27 cellular contexts compared by ENCODE assay signal in the genomic region with DNA sequence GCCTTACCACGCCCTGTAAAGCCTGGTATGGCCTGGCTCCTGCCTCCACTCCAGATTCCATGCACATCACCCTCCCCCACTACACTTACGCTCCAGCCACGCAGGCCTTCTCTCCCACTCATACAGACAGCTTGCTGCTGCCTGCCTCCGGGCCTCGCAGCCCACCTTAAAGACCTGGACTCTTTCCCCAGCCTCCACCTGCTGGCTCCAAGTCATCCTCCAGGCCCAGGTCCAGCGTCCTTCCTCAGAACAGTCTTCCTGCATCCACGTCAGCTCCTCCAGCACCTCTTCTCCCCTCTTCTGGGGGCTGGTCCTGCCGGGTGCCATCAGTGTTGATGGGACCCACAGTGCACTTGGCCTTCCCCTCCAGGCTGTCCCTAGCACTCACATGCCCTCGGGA.
A peak's percentile ranks its signal among the peaks of the same experiment; 100 is the strongest.
DNase-seq lines count a peak whose midpoint lies in the region; ATAC-seq and TF ChIP-seq lines count a peak whose summit lies in the region.
"Had no signal": no experiment of that assay in that cellular context is flagged by ENCODE, and none has a peak within 500 bp of the region (broad histone marks: within the 10 kb centered on the region; RNA-seq: fewer than 3 reads in every experiment).

No MANE protein-coding gene starts in this region.

- intact Hi-C loops in activated CD8-positive, alpha-beta T cell treated with anti-CD3 and anti-CD28 coated beads for 36 hours (cut with micrococcal nuclease) = loop anchor here (5.0 kb wide), 1 partner anchor 108 kb away; no protein-coding TSS in a partner anchor

- peak overlapping the region in 4 of 11 experiments; percentile 43 to 82 (median 53); a peak in 5 of 22 replicates for H3K9ac ChIP-seq in BLaER1 treated with 17β-estradiol and CSF1 and Interleukin-3, amounts not matched to agents 10 nM and 100 nM

- H3K27me3 Mint-ChIP-seq in activated CD4-positive, alpha-beta T cell treated with anti-CD3 and anti-CD28 coated beads, Interleukin-2, amount 10 ng/mL, durations not matched to agents 7 days and 5 days = no peaks in the 10 kb centered on the region
- no peaks in the 10 kb centered on the region for H3K27me3 Mint-ChIP-seq in activated CD8-positive, alpha-beta T cell treated with anti-CD3 and anti-CD28 coated beads for 36 hours
- peaks cover 1 to 15% (median 8%) of the 10 kb centered on the region in 3 donors for H3K27me3 Mint-ChIP-seq in immature natural killer cell (ENCODE audit: low read depth in 3 of 3)
- H3K27me3 Mint-ChIP-seq: activated B cell treated with CpG ODN at 0.5 μM for 24 hours had no signal

- no peak for ATAC-seq in activated CD8-positive, alpha-beta T cell treated with anti-CD3 and anti-CD28 coated beads for 36 hours
- no peak for ATAC-seq in GM21447 (IDR thresholded peaks at IDR 0.05; ENCODE audit: unreplicated experiment)
- ATAC-seq in GM18505 (IDR thresholded peaks at IDR 0.05; ENCODE audit: unreplicated experiment) = no peak
- ATAC-seq: esophagus mucosa, foreskin keratinocyte, left lung had no signal

- H3K4me2 ChIP-seq in BLaER1 treated with 17β-estradiol and CSF1 and Interleukin-3, amounts not matched to agents 10 nM and 100 nM = peak overlapping the region in 10 of 11 experiments; percentile 30 to 99 (median 97); a peak in 20 of 22 replicates
- H3K4me2 ChIP-seq: hepatocyte had no signal

- no peak for TF ChIP-seq CTCF in activated CD8-positive, alpha-beta T cell treated with anti-CD3 and anti-CD28 coated beads for 36 hours (IDR thresholded peaks at IDR 0.05)

- peaks cover 74% of the 10 kb centered on the region for H3K36me3 Mint-ChIP-seq in activated CD4-positive, alpha-beta T cell treated with anti-CD3 and anti-CD28 coated beads, Interleukin-2, amount 10 ng/mL, durations not matched to agents 7 days and 5 days (ENCODE audit: low read depth)
- peaks cover 67% of the 10 kb centered on the region for H3K36me3 Mint-ChIP-seq in activated CD8-positive, alpha-beta T cell treated with anti-CD3 and anti-CD28 coated beads for 36 hours (ENCODE audit: low read depth)
- H3K36me3 Mint-ChIP-seq in immature natural killer cell = peaks cover 20 to 56% (median 26%) of the 10 kb centered on the region in 3 donors

- peaks cover 0 to 56% (median 0%) of the 10 kb centered on the region in 11 experiments; a peak in 7 of 22 replicates for H4K20me1 ChIP-seq in BLaER1 treated with 17β-estradiol and CSF1 and Interleukin-3, amounts not matched to agents 10 nM and 100 nM

- no peak overlapping the region for H3K4me3 Mint-ChIP-seq in activated CD4-positive, alpha-beta T cell treated with anti-CD3 and anti-CD28 coated beads, Interleukin-2, amount 10 ng/mL, durations not matched to agents 7 days and 5 days
- H3K4me3 Mint-ChIP-seq in activated CD8-positive, alpha-beta T cell treated with anti-CD3 and anti-CD28 coated beads for 36 hours = no peak overlapping the region
- H3K4me3 Mint-ChIP-seq in immature natural killer cell = peak overlapping the region; percentile 56 to 78 (median 75)
- H3K4me3 Mint-ChIP-seq: activated B cell treated with CpG ODN at 0.5 μM for 24 hours had no signal

- no peaks in the 10 kb centered on the region for H3K9me3 Mint-ChIP-seq in activated CD4-positive, alpha-beta T cell treated with anti-CD3 and anti-CD28 coated beads, Interleukin-2, amount 10 ng/mL, durations not matched to agents 7 days and 5 days
- H3K9me3 Mint-ChIP-seq in activated CD8-positive, alpha-beta T cell treated with anti-CD3 and anti-CD28 coated beads for 36 hours = no peaks in the 10 kb centered on the region
- no peaks in the 10 kb centered on the region for H3K9me3 Mint-ChIP-seq in immature natural killer cell
- H3K9me3 Mint-ChIP-seq: activated B cell treated with CpG ODN at 0.5 μM for 24 hours had no signal

- peak overlapping the region; percentile 70 for H3K27ac Mint-ChIP-seq in activated CD4-positive, alpha-beta T cell treated with anti-CD3 and anti-CD28 coated beads, Interleukin-2, amount 10 ng/mL, durations not matched to agents 7 days and 5 days
- peak overlapping the region; percentile 57 for H3K27ac Mint-ChIP-seq in activated CD8-positive, alpha-beta T cell treated with anti-CD3 and anti-CD28 coated beads for 36 hours
- peak overlapping the region; percentile 74 to 87 (median 82) for H3K27ac Mint-ChIP-seq in immature natural killer cell
- H3K27ac Mint-ChIP-seq: activated B cell treated with CpG ODN at 0.5 μM for 24 hours had no signal

- no peak for TF ChIP-seq POLR2A in GM18505 (IDR thresholded peaks at IDR 0.05; ENCODE audit: borderline replicate concordance, extremely low read depth, insufficient read depth, insufficient read length)

- DNase-seq in activated CD4-positive, alpha-beta T cell treated with anti-CD3 and anti-CD28 coated beads, Interleukin-2, amount 10 ng/mL, durations not matched to agents 7 days and 5 days = no peak
- no peak for DNase-seq in activated CD4-positive, alpha-beta T cell treated with anti-CD3 and anti-CD28 coated beads for 48 hours
- DNase-seq in activated CD8-positive, alpha-beta T cell treated with anti-CD3 and anti-CD28 coated beads for 36 hours = no peak
- DNase-seq in immature natural killer cell = no peak
- DNase-seq in RKO (ENCODE audit: low spot score) = no peak
- DNase-seq: activated B cell treated with CpG ODN at 0.5 μM for 24 hours; activated CD8-positive, alpha-beta memory T cell treated with anti-CD3 and anti-CD28 coated beads for 24 hours; AML-193; amygdala; Calu3; colonic mucosa; foreskin keratinocyte; mesendoderm; NCI-H1092 treated with DMSO at 0.1 percent for 48 hours; NCI-H1930; NCI-H345; NCI-H748 treated with DMSO at 0.1 percent for 48 hours; small intestine; T-helper 9 cell; testis had no signal

- H3K9me3 ChIP-seq in BLaER1 treated with 17β-estradiol and CSF1 and Interleukin-3, amounts not matched to agents 10 nM and 100 nM (replicated peaks in 1 of 11) = peaks cover 0 to 10% (median 8%) of the 10 kb centered on the region in 11 experiments; a peak in 12 of 22 replicates
- H3K9me3 ChIP-seq: breast epithelium, colonic mucosa, left lung, testis had no signal

- H3K4me1 ChIP-seq in BLaER1 treated with 17β-estradiol and CSF1 and Interleukin-3, amounts not matched to agents 10 nM and 100 nM = peaks cover 49 to 100% (median 100%) of the 10 kb centered on the region in 10 experiments
- H3K4me1 ChIP-seq: breast epithelium, colonic mucosa, foreskin keratinocyte, left lung had no signal

- H3K4me1 Mint-ChIP-seq in activated CD4-positive, alpha-beta T cell treated with anti-CD3 and anti-CD28 coated beads, Interleukin-2, amount 10 ng/mL, durations not matched to agents 7 days and 5 days = peaks cover 46% of the 10 kb centered on the region
- peaks cover 44% of the 10 kb centered on the region for H3K4me1 Mint-ChIP-seq in activated CD8-positive, alpha-beta T cell treated with anti-CD3 and anti-CD28 coated beads for 36 hours (ENCODE audit: low read depth)
- H3K4me1 Mint-ChIP-seq in immature natural killer cell = peaks cover 53 to 68% of the 10 kb centered on the region in 2 donors

- CTCF ChIA-PET in activated CD4-positive, alpha-beta T cell treated with anti-CD3 and anti-CD28 coated beads, Interleukin-2, amount 10 ng/mL, durations not matched to agents 7 days and 5 days (lab: Charles Lee) = interaction anchor here (0.8 to 4.9 kb wide), 2 partner anchors 11 to 97 kb away, joined by 3 to 27 read pairs; no protein-coding TSS in a partner anchor
- CTCF ChIA-PET in activated CD8-positive, alpha-beta T cell treated with anti-CD3 and anti-CD28 coated beads for 36 hours (lab: Charles Lee) = interaction anchor here (0.9 to 13.2 kb wide), 5 partner anchors 10 to 152 kb away, joined by 3 to 125 read pairs (median 4); no protein-coding TSS in a partner anchor

- POLR2A ChIA-PET in activated CD4-positive, alpha-beta T cell treated with anti-CD3 and anti-CD28 coated beads, Interleukin-2, amount 10 ng/mL, durations not matched to agents 7 days and 5 days (lab: Charles Lee) = no interaction called here
- POLR2A ChIA-PET in activated CD8-positive, alpha-beta T cell treated with anti-CD3 and anti-CD28 coated beads for 36 hours (lab: Charles Lee) = interaction anchor here (0.6 to 4.0 kb wide), 6 partner anchors 10 to 74 kb away, joined by 3 to 20 read pairs (median 4); a partner anchor contains a TSS

- H3K4me3 ChIP-seq in BLaER1 treated with 17β-estradiol and CSF1 and Interleukin-3, amounts not matched to agents 10 nM and 100 nM = no peak overlapping the region
- H3K4me3 ChIP-seq: breast epithelium, colonic mucosa, hepatocyte, left lung, testis had no signal

- H3K36me3 ChIP-seq in BLaER1 treated with 17β-estradiol and CSF1 and Interleukin-3, amounts not matched to agents 10 nM and 100 nM = peaks cover 4 to 62% (median 36%) of the 10 kb centered on the region in 11 experiments; a peak in 20 of 22 replicates
- H3K36me3 ChIP-seq: breast epithelium, colonic mucosa had no signal

- H3K27ac ChIP-seq in BLaER1 treated with 17β-estradiol and CSF1 and Interleukin-3, amounts not matched to agents 10 nM and 100 nM = peak overlapping the region in 6 of 11 experiments; percentile 35 to 97 (median 96); a peak in 9 of 22 replicates
- H3K27ac ChIP-seq: breast epithelium, colonic mucosa, foreskin keratinocyte, hepatocyte, left lung, testis had no signal

- H3K27me3 ChIP-seq in BLaER1 treated with 17β-estradiol and CSF1 and Interleukin-3, amounts not matched to agents 10 nM and 100 nM = no peaks in the 10 kb centered on the region
- H3K27me3 ChIP-seq: breast epithelium, colonic mucosa, hepatocyte, left lung, testis had no signal

Comparison
In these comparisons a context has a peak if more than half of its experiments do, and no peak if none do; other contexts are left out.
1. H3K4me3 Mint-ChIP-seq: peak in immature natural killer cell (5 of 5); none in activated CD4-positive, alpha-beta T cell treated with anti-CD3 and anti-CD28 coated beads, Interleukin-2, amount 10 ng/mL, durations not matched to agents 7 days and 5 days (single experiment) and activated CD8-positive, alpha-beta T cell treated with anti-CD3 and anti-CD28 coated beads for 36 hours (single experiment).
2. Peak in every context shown above with its lines, with median percentiles within 50 percentile points of each other: H3K27ac Mint-ChIP-seq.